In the genomic region with DNA sequence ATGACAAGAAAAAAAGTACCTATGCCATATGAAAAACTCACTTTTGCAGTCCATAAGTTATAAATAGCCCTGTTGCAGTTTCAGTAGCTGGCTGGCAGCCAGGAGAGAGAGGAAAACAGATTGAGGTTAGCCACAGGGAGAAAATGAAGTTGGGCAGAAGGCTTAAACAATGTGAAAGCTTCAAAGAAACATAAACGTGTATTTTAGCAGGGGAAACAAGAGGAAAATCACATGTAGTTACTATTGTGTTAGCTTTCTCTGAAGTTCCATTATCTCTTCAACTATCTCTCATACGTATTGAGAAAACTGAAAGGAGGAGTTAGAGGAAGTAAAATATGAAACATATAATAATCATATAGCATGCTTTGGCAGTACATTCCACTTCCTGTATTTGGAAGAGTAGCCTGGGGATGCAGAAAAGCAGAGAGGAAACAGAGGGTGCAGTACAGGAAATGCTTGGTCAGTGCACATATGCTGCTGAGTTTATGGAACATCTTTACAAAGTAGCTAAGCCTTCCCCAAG, we compare ENCODE assay signal across 9 cellular contexts.
DNase-seq lines count a peak whose midpoint lies in the region; ATAC-seq and TF ChIP-seq lines count a peak whose summit lies in the region.
"Had no signal": no experiment of that assay in that cellular context is flagged by ENCODE, and none has a peak within 500 bp of the region (broad histone marks: within the 10 kb centered on the region; RNA-seq: fewer than 3 reads in every experiment).

No MANE protein-coding gene starts in this region.

- peak overlapping the region; percentile 83 for H3K27ac Mint-ChIP-seq in chondrocyte (ENCODE audit: unreplicated experiment)

- H2AFZ ChIP-seq in osteoblast (ENCODE audit: low read length), result peak overlapping the region; percentile 56

- H3K4me3 Mint-ChIP-seq in chondrocyte (ENCODE audit: unreplicated experiment), result peak overlapping the region; percentile 35

- H4K20me1 ChIP-seq in BLaER1 treated with 17β-estradiol and CSF1 and Interleukin-3, amounts not matched to agents 10 nM and 100 nM, result no peaks in the 10 kb centered on the region
- no peaks in the 10 kb centered on the region for H4K20me1 ChIP-seq in osteoblast (ENCODE audit: insufficient read depth, low read length)

- no peak for TF ChIP-seq POLR2A in esophagus squamous epithelium (IDR thresholded peaks at IDR 0.05)

- H3K36me3 Mint-ChIP-seq in chondrocyte (ENCODE audit: low read depth), result no peaks in the 10 kb centered on the region

- peaks cover 0 to 8% (median 0%) of the 10 kb centered on the region in 11 experiments; a peak in 3 of 22 replicates for H3K9me3 ChIP-seq in BLaER1 treated with 17β-estradiol and CSF1 and Interleukin-3, amounts not matched to agents 10 nM and 100 nM (replicated peaks in 1 of 11)
- H3K9me3 ChIP-seq in SK-N-MC (ENCODE audit: low read depth, low read length) (no peaks in the 10 kb centered on the region), osteoblast (ENCODE audit: low read depth, low read length) (no peaks in the 10 kb centered on the region), esophagus squamous epithelium (no peaks in the 10 kb centered on the region)
- H3K9me3 ChIP-seq: body of pancreas had no signal

- no peaks in the 10 kb centered on the region for H3K79me2 ChIP-seq in osteoblast (ENCODE audit: insufficient read depth, low read length)

- H3K9me3 Mint-ChIP-seq in chondrocyte (ENCODE audit: low read depth), result no peaks in the 10 kb centered on the region

- no peaks in the 10 kb centered on the region for H3K36me3 ChIP-seq in BLaER1 treated with 17β-estradiol and CSF1 and Interleukin-3, amounts not matched to agents 10 nM and 100 nM
- H3K36me3 ChIP-seq in SK-N-MC (ENCODE audit: insufficient read depth, low read length), result no peaks in the 10 kb centered on the region
- no peaks in the 10 kb centered on the region for H3K36me3 ChIP-seq in osteoblast (ENCODE audit: insufficient read depth, low read length)
- no peaks in the 10 kb centered on the region for H3K36me3 ChIP-seq in esophagus squamous epithelium

- H3K4me1 Mint-ChIP-seq in chondrocyte (ENCODE audit: low read depth), result peaks cover 19% of the 10 kb centered on the region

- WGBS in esophagus squamous epithelium, 2 donors, result 6 to 7% methylated on average over 2 of the region's 2 CpGs

- H3K4me2 ChIP-seq in BLaER1 treated with 17β-estradiol and CSF1 and Interleukin-3, amounts not matched to agents 10 nM and 100 nM, result peak overlapping the region; percentile 46 to 85 (median 68)
- peak overlapping the region; percentile 0 for H3K4me2 ChIP-seq in osteoblast (ENCODE audit: insufficient read depth, low read length)

- H3K27ac ChIP-seq in BLaER1 treated with 17β-estradiol and CSF1 and Interleukin-3, amounts not matched to agents 10 nM and 100 nM, result peak overlapping the region; percentile 30 to 86 (median 78); a peak in 21 of 22 replicates
- H3K27ac ChIP-seq in SK-N-MC (no peak overlapping the region), osteoblast (ENCODE audit: low read depth, low read length) (no peak overlapping the region), esophagus squamous epithelium (no peak overlapping the region)

- intact Hi-C loops in esophagus squamous epithelium (cut with DNase I), result no loop called here

- peak; percentile 72 for ATAC-seq in GM19043 (IDR thresholded peaks at IDR 0.05; ENCODE audit: low read depth, unreplicated experiment)
- peak; percentile 84 for ATAC-seq in HG03175 (IDR thresholded peaks at IDR 0.05; ENCODE audit: unreplicated experiment)
- ATAC-seq: body of pancreas had no signal

- TF ChIP-seq CTCF in chondrocyte (IDR thresholded peaks at IDR 0.05), result no peak
- no peak for TF ChIP-seq CTCF in osteoblast (IDR thresholded peaks at IDR 0.05; ENCODE audit: extremely low read depth, low read depth, low read length)
- no peak for TF ChIP-seq CTCF in esophagus squamous epithelium (IDR thresholded peaks at IDR 0.05)

- H3K4me3 ChIP-seq in BLaER1 treated with 17β-estradiol and CSF1 and Interleukin-3, amounts not matched to agents 10 nM and 100 nM, result peak overlapping the region in 7 of 10 experiments; percentile 18 to 57 (median 31); a peak in 11 of 20 replicates
- peak overlapping the region; percentile 41 for H3K4me3 ChIP-seq in SK-N-MC
- H3K4me3 ChIP-seq in osteoblast (ENCODE audit: insufficient read depth, low read length), result no peak overlapping the region
- no peak overlapping the region for H3K4me3 ChIP-seq in esophagus squamous epithelium
- H3K4me3 ChIP-seq: body of pancreas had no signal

- peaks cover 15 to 33% (median 19%) of the 10 kb centered on the region in 10 experiments for H3K4me1 ChIP-seq in BLaER1 treated with 17β-estradiol and CSF1 and Interleukin-3, amounts not matched to agents 10 nM and 100 nM
- no peaks in the 10 kb centered on the region for H3K4me1 ChIP-seq in osteoblast (ENCODE audit: insufficient read depth, low read length)
- H3K4me1 ChIP-seq in esophagus squamous epithelium, result no peaks in the 10 kb centered on the region

- H3K27me3 Mint-ChIP-seq in chondrocyte (ENCODE audit: low read depth), result no peaks in the 10 kb centered on the region

- peak overlapping the region in 10 of 11 experiments; percentile 43 to 73 (median 54); a peak in 17 of 22 replicates for H3K9ac ChIP-seq in BLaER1 treated with 17β-estradiol and CSF1 and Interleukin-3, amounts not matched to agents 10 nM and 100 nM
- H3K9ac ChIP-seq in SK-N-MC (ENCODE audit: insufficient read length), result no peak overlapping the region

- peak; percentile 28 for DNase-seq in SK-N-MC (ENCODE audit: low read depth, low spot score)
- DNase-seq in chondrocyte (ENCODE audit: low spot score), result no peak
- no peak for DNase-seq in osteoblast (ENCODE audit: insufficient read length, low spot score, missing footprints)
- DNase-seq in esophagus squamous epithelium (lab: John Stamatoyannopoulos, UW), result no peak
- no peak for DNase-seq in NK-92 treated with Interleukin-12 subunit alpha and Interleukin-12 subunit beta, amount 100 ng/mL, for 24 hours (lab: John Stamatoyannopoulos, UW)

- peaks cover 0 to 16% (median 0%) of the 10 kb centered on the region in 11 experiments; a peak in 3 of 22 replicates for H3K27me3 ChIP-seq in BLaER1 treated with 17β-estradiol and CSF1 and Interleukin-3, amounts not matched to agents 10 nM and 100 nM
- H3K27me3 ChIP-seq in osteoblast (ENCODE audit: insufficient read depth, low read length) (no peaks in the 10 kb centered on the region), esophagus squamous epithelium (no peaks in the 10 kb centered on the region)
- H3K27me3 ChIP-seq: body of pancreas had no signal

Comparison
In these comparisons a context has a peak if more than half of its experiments do, and no peak if none do; other contexts are left out.
1. H3K27ac ChIP-seq: peak in BLaER1 treated with 17β-estradiol and CSF1 and Interleukin-3, amounts not matched to agents 10 nM and 100 nM (11 of 11); none in SK-N-MC (single experiment), osteoblast (single experiment) and esophagus squamous epithelium (0 of 4).
2. H3K4me3 ChIP-seq: peak in BLaER1 treated with 17β-estradiol and CSF1 and Interleukin-3, amounts not matched to agents 10 nM and 100 nM (7 of 10) and SK-N-MC (single experiment); none in osteoblast (single experiment) and esophagus squamous epithelium (0 of 4).